In genomic region chr2:88673363-88673762, GRCh38 we compare ENCODE assay signal across 31 cellular contexts.
"Had no signal": no experiment of that assay in that cellular context is flagged by ENCODE, and none has a peak within 500 bp of the region (broad histone marks: within the 10 kb centered on the region; RNA-seq: fewer than 3 reads in every experiment).

No MANE protein-coding gene starts in this region.

- H3K9me3 ChIP-seq: adrenal gland, colonic mucosa, gastrocnemius medialis, heart left ventricle had no signal

- H3K36me3 ChIP-seq: adrenal gland, colonic mucosa, gastrocnemius medialis, heart left ventricle, WERI-Rb-1 had no signal

- H3K4me1 ChIP-seq: adrenal gland, colonic mucosa, foreskin keratinocyte had no signal

- H3K27me3 ChIP-seq: adrenal gland, body of pancreas, colonic mucosa, gastrocnemius medialis, heart left ventricle had no signal

- DNase-seq: activated B cell treated with CpG ODN at 0.5 μM for 24 hours; activated CD4-positive, alpha-beta T cell treated with anti-CD3 and anti-CD28 coated beads for 48 hours; activated CD4-positive, alpha-beta T cell treated with anti-CD3 and anti-CD28 coated beads, Interleukin-2, amount 50 U/mL, for 1 hour; activated CD4-positive, alpha-beta T cell treated with anti-CD3 and anti-CD28 coated beads, Interleukin-2, amount 50 U/mL, for 48 hours; activated CD8-positive, alpha-beta memory T cell treated with anti-CD3 and anti-CD28 coated beads for 24 hours; activated CD8-positive, alpha-beta T cell treated with anti-CD3 and anti-CD28 coated beads for 36 hours; activated effector memory CD4-positive, alpha-beta T cell treated with anti-CD3 and anti-CD28 coated beads, Interleukin-2, amount 50 U/mL, for 16 hours; activated naive CD4-positive, alpha-beta T cell treated with anti-CD3 and anti-CD28 coated beads for 36 hours; activated naive CD8-positive, alpha-beta T cell treated with anti-CD3 and anti-CD28 coated beads for 36 hours; activated naive CD8-positive, alpha-beta T cell treated with anti-CD3 and anti-CD28 coated beads, Interleukin-2, amount 50 U/mL, for 24 hours; activated T-cell treated with anti-CD3 and anti-CD28 coated beads, Interleukin-2, amount 50 U/mL, for 4 hours; adrenal gland; amygdala; aorta; body of pancreas; caudate nucleus; colonic mucosa; effector CD8-positive, alpha-beta T cell; foreskin keratinocyte; gastrocnemius medialis; glutamatergic neuron; heart left ventricle; T-helper 1 cell; T-helper 17 cell; T1000; WERI-Rb-1 had no signal

- H3K4me3 ChIP-seq: adrenal gland, body of pancreas, colonic mucosa, gastrocnemius medialis, heart left ventricle had no signal

- ATAC-seq: activated CD4-positive, CD25-positive, alpha-beta regulatory T cell treated with anti-CD3 and anti-CD28 coated beads, Interleukin-2, amount 50 U/mL, for 24 hours; activated CD8-positive, alpha-beta T cell treated with anti-CD3 and anti-CD28 coated beads for 36 hours; activated naive CD8-positive, alpha-beta T cell treated with anti-CD3 and anti-CD28 coated beads, Interleukin-2, amount 50 U/mL, for 24 hours; activated T-cell treated with anti-CD3 and anti-CD28 coated beads, Interleukin-2, amount 50 U/mL, for 4 hours; body of pancreas; esophagus mucosa; foreskin keratinocyte; gastrocnemius medialis; heart left ventricle; T-helper 17 cell had no signal

- H3K27ac ChIP-seq: adrenal gland, body of pancreas, colonic mucosa, epithelial cell of prostate, foreskin keratinocyte, gastrocnemius medialis, heart left ventricle, WERI-Rb-1 had no signal

- FAIRE-seq: endometrium, endothelial cell of umbilical vein had no signal
